ENCODE assay signal across 2 cellular contexts in genomic region chr4:78764498-78764961, GRCh38.
TF ChIP-seq lines count a peak whose summit lies in the region.

No MANE protein-coding gene starts in this region.

TF ChIP-seq in endothelial cell of umbilical vein, 7 proteins besides CTCF, POLR2A, EP300 and RAD21:
- TF ChIP-seq FOS (IDR thresholded peaks at IDR 0.05; ENCODE audit: borderline replicate concordance, insufficient read depth, low read length) (peak; percentile 48), MYC (IDR thresholded peaks at IDR 0.05; ENCODE audit: low read depth, low read length) (no peak)

TF ChIP-seq in HepG2, 621 proteins besides CTCF, POLR2A, EP300 and RAD21:
- TF ChIP-seq ZMAT5 (CRISPR knock-in tag; IDR thresholded peaks at IDR 0.05; ENCODE audit: borderline replicate concordance, low read depth) (no peak), ZNF234 (CRISPR knock-in tag; conservative IDR thresholded peaks at IDR 0.05) (no peak), NAIF1 (CRISPR knock-in tag; IDR thresholded peaks at IDR 0.05; ENCODE audit: borderline replicate concordance) (no peak), BRCA1 (CRISPR knock-in tag; IDR thresholded peaks at IDR 0.05) (no peak), PATZ1 (CRISPR knock-in tag; IDR thresholded peaks at IDR 0.05) (no peak), MED8 (CRISPR knock-in tag; IDR thresholded peaks at IDR 0.05; ENCODE audit: insufficient replicate concordance) (no peak), NFE2L2 (IDR thresholded peaks at IDR 0.05; ENCODE audit: low read length) (no peak), PBX2 (CRISPR knock-in tag; IDR thresholded peaks at IDR 0.05) (no peak), ZFX (CRISPR knock-in tag; IDR thresholded peaks at IDR 0.05; ENCODE audit: low read depth) (no peak), SIN3A (IDR thresholded peaks at IDR 0.05; ENCODE audit: borderline replicate concordance, low read depth, low read length) (no peak), ZZZ3 (CRISPR knock-in tag; IDR thresholded peaks at IDR 0.05; ENCODE audit: borderline replicate concordance) (no peak), MIER2 (CRISPR knock-in tag; IDR thresholded peaks at IDR 0.05) (no peak), NR1H2 (CRISPR knock-in tag; IDR thresholded peaks at IDR 0.05; ENCODE audit: borderline replicate concordance, low read depth) (no peak), NFYB (CRISPR knock-in tag; IDR thresholded peaks at IDR 0.05) (no peak), ZNF383 (CRISPR knock-in tag; IDR thresholded peaks at IDR 0.05; ENCODE audit: borderline replicate concordance) (no peak), JDP2 (CRISPR knock-in tag; IDR thresholded peaks at IDR 0.05; ENCODE audit: borderline replicate concordance) (no peak), PCBP2 (optimal IDR thresholded peaks at IDR 0.05; ENCODE audit: low read depth, low read length, poor library complexity, severe bottlenecking) (no peak), SETDB1 (CRISPR knock-in tag; IDR thresholded peaks at IDR 0.05; ENCODE audit: borderline replicate concordance) (no peak), ZC3H13 (CRISPR knock-in tag; IDR thresholded peaks at IDR 0.05) (no peak), ZNF792 (CRISPR knock-in tag; IDR thresholded peaks at IDR 0.05) (no peak)
TF ChIP-seq in HepG2: peak in this region for 0.
